Comparison of ENCODE assay signal across 8 cellular contexts in genomic region chr13:29362849-29363604, GRCh38.
DNase-seq lines count a peak whose midpoint lies in the region; ATAC-seq and TF ChIP-seq lines count a peak whose summit lies in the region.

No MANE protein-coding gene starts in this region.

- H3K27ac ChIP-seq in effector memory CD4-positive, alpha-beta T cell (ENCODE audit: insufficient read depth, low read length, poor library complexity, severe bottlenecking), result no peak overlapping the region

- H3K27me3 ChIP-seq in effector memory CD4-positive, alpha-beta T cell (replicated peaks; ENCODE audit: control insufficient read depth, insufficient read depth, low read length, poor library complexity, severe bottlenecking), result no peaks in the 10 kb centered on the region

- H3K4me3 ChIP-seq in HFF-Myc (replicated peaks; ENCODE audit: low read depth, low read length), result no peak overlapping the region
- no peak overlapping the region for H3K4me3 ChIP-seq in effector memory CD4-positive, alpha-beta T cell (ENCODE audit: insufficient read depth, low read depth, low read length, poor library complexity, severe bottlenecking)

- peak; percentile 81 for ATAC-seq in Right ventricle myocardium inferior

- DNase-seq in Right ventricle myocardium inferior (ENCODE audit: missing footprints) (no peak), cardiac septum (ENCODE audit: low spot score) (no peak), HFF-Myc (ENCODE audit: extremely low read depth, low read depth) (peak; percentile 46), NCI-H1048 (lab: John Stamatoyannopoulos, UW) (peak; percentile 4), UCSD-AML1 (lab: John Stamatoyannopoulos, UW; ENCODE audit: unreplicated experiment) (peak; percentile 21), medulla oblongata (ENCODE audit: extremely low spot score) (peak; percentile 74), superior temporal gyrus (ENCODE audit: extremely low spot score) (peak; percentile 82)
- DNase-seq in effector memory CD4-positive, alpha-beta T cell, result peak in 2 of 3 donors; percentile 4 to 11

- peak; percentile 99 for TF ChIP-seq CTCF in HFF-Myc (IDR thresholded peaks at IDR 0.05; ENCODE audit: low read depth, low read length, missing control alignments)

- no peaks in the 10 kb centered on the region for H3K36me3 ChIP-seq in effector memory CD4-positive, alpha-beta T cell (ENCODE audit: control insufficient read depth, insufficient read depth, low read length)

- intact Hi-C loops in Right ventricle myocardium inferior (cut with DNase I) (no loop called here), cardiac septum (cut with DNase I) (loop anchor here (5.0 kb wide), 1 partner anchor 546 kb away; no protein-coding TSS in a partner anchor)

- no peaks in the 10 kb centered on the region for H3K9me3 ChIP-seq in effector memory CD4-positive, alpha-beta T cell (ENCODE audit: control insufficient read depth, low read length)

- H3K4me1 ChIP-seq in effector memory CD4-positive, alpha-beta T cell (ENCODE audit: control insufficient read depth, insufficient read depth, low read length, poor library complexity, severe bottlenecking), result no peaks in the 10 kb centered on the region

Comparison
In these comparisons a context has a peak if more than half of its experiments do, and no peak if none do; other contexts are left out.
1. DNase-seq: peak in HFF-Myc (single experiment), NCI-H1048 (single experiment), UCSD-AML1 (single experiment), effector memory CD4-positive, alpha-beta T cell (2 of 3), medulla oblongata (single experiment) and superior temporal gyrus (single experiment); none in Right ventricle myocardium inferior (single experiment) and cardiac septum (single experiment).